16 cellular contexts compared by ENCODE assay signal in the genomic region with DNA sequence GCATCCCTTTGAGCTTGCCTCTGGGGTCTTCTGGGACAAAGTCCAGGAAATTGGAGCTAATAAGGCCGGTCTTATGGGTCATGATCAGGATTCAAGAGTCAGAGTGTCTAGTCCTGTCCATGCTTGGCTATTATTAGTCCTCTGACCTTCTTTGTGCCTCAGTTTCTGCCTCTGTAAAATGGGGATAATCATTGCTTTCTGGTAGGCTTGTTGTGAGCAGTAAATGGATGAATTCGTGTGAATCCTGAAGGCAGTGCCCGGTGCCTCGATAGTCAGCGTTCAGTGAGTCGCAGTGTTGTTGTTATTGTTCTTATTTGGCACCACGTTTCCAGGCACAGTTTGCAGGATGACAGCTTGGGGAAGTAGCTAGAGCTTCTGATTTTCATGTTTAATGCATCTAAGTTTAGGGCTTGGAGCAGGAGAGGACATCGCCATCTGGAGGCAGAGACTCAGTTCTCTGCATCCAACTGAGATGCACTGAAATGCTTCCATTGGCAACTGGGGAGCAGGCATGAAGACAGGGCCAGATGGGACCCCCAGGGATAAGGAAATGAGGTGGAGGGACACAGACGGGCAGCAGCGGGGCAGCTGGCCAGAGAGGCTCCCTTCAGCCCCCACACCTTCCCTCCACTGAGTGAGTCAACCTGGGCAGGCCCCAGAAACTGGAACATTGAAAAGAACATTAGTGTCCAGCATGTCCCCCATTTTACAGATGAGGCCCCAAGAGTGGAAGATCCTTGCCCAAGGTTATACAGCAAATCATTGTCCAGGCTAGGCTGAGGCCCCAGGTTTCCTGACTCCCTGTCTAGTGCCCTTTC.
DNase-seq lines count a peak whose midpoint lies in the region; ATAC-seq and TF ChIP-seq lines count a peak whose summit lies in the region.
"Had no signal": no experiment of that assay in that cellular context is flagged by ENCODE, and none has a peak within 500 bp of the region (broad histone marks: within the 10 kb centered on the region; RNA-seq: fewer than 3 reads in every experiment).

No MANE protein-coding gene starts in this region.

- no peaks in the 10 kb centered on the region for H3K36me3 ChIP-seq in neuronal stem cell (replicated peaks in 1 of 2; ENCODE audit: control insufficient read depth in 2 of 2, insufficient read depth in 2 of 2, low read length in 2 of 2)
- no peaks in the 10 kb centered on the region for H3K36me3 ChIP-seq in left lung
- no peaks in the 10 kb centered on the region for H3K36me3 ChIP-seq in adrenal gland (replicated peaks in 1 of 2)
- H3K36me3 ChIP-seq: lower lobe of right lung had no signal

- no peak overlapping the region for H3K4me2 ChIP-seq in neuronal stem cell (ENCODE audit: insufficient read depth, low read length, poor library complexity, severe bottlenecking)

- H3K23ac ChIP-seq in neuronal stem cell (ENCODE audit: low read depth, low read length, poor library complexity), result no peak overlapping the region

- no peak overlapping the region for H2BK120ac ChIP-seq in neuronal stem cell (ENCODE audit: low read depth, low read length)

- no peak for TF ChIP-seq CTCF in left lung (IDR thresholded peaks at IDR 0.05)
- no peak for TF ChIP-seq CTCF in adrenal gland (IDR thresholded peaks at IDR 0.05)

- no peak overlapping the region for H2AK5ac ChIP-seq in neuronal stem cell (ENCODE audit: low read depth, low read length)

- H3K9me3 Mint-ChIP-seq in activated T-helper 17 cell treated with anti-CD3 and anti-CD28 coated beads, Interleukin-2, amount 50 U/mL, for 72 hours, result no peaks in the 10 kb centered on the region

- ATAC-seq in esophagus mucosa (peak; percentile 17), left lung (no peak)
- ATAC-seq in activated T-helper 17 cell treated with anti-CD3 and anti-CD28 coated beads, Interleukin-2, amount 50 U/mL, for 72 hours (replicated peaks), result no peak

- no peaks in the 10 kb centered on the region for H3K36me3 Mint-ChIP-seq in activated T-helper 17 cell treated with anti-CD3 and anti-CD28 coated beads, Interleukin-2, amount 50 U/mL, for 72 hours (ENCODE audit: low read depth)

- H3K14ac ChIP-seq in neuronal stem cell (ENCODE audit: low read length), result peak overlapping the region; percentile 4

- intact Hi-C loops in left lung (cut with DNase I), result no loop called here
- intact Hi-C loops in adrenal gland (cut with DNase I), result no loop called here

- TF ChIP-seq POLR2A in adrenal gland (IDR thresholded peaks at IDR 0.05), result no peak

- no peak overlapping the region for H3K9ac ChIP-seq in neuronal stem cell (ENCODE audit: low read depth, low read length, poor library complexity)

- peak overlapping the region; percentile 27 for H3K18ac ChIP-seq in neuronal stem cell (ENCODE audit: low read length)

- H3K27ac ChIP-seq in neuronal stem cell (replicated peaks; ENCODE audit: low read length), result no peak overlapping the region
- H3K27ac ChIP-seq in left lung, result no peak overlapping the region
- no peak overlapping the region for H3K27ac ChIP-seq in adrenal gland
- H3K27ac ChIP-seq: lower lobe of right lung had no signal

- H4K91ac ChIP-seq in neuronal stem cell (ENCODE audit: low read depth, low read length, poor library complexity), result no peak overlapping the region

- H3K4ac ChIP-seq in neuronal stem cell (ENCODE audit: low read length), result no peak overlapping the region

- no peak overlapping the region for H2BK15ac ChIP-seq in neuronal stem cell (ENCODE audit: low read length)

- peaks cover 30% of the 10 kb centered on the region for H3K27me3 Mint-ChIP-seq in activated T-helper 17 cell treated with anti-CD3 and anti-CD28 coated beads, Interleukin-2, amount 50 U/mL, for 72 hours

- WGBS in neuronal stem cell (ENCODE audit: extremely low coverage in 2 of 2, insufficient read length in 2 of 2, insufficient replicate concordance in 1 of 2), 2 donors, result no CpG with 5 or more reads among the region's 10 CpGs
- 74 to 81% (median 76%) methylated on average over 8 to 10 of the region's 10 CpGs for WGBS in adrenal gland, 4 donors

- DNase-seq in DMS153 (lab: John Stamatoyannopoulos, UW) (peak; percentile 28), DMS153 treated with DMSO at 0.1 percent for 48 hours (lab: John Stamatoyannopoulos, UW; ENCODE audit: unreplicated experiment) (no peak), NCI-H1694 treated with DMSO at 0.1 percent for 48 hours (lab: John Stamatoyannopoulos, UW) (peak; percentile 19), neuronal stem cell (ENCODE audit: low spot score) (no peak), left lung (no peak), adrenal gland (no peak)
- DNase-seq: 8988T; DMS53; effector memory CD4-positive, alpha-beta T cell; lower lobe of right lung; NCI-H1436; NCI-H774; occipital lobe; trophoblast cell had no signal

- H2BK12ac ChIP-seq in neuronal stem cell (ENCODE audit: low read length), result no peak overlapping the region

- H3K4me3 ChIP-seq in neuronal stem cell (ENCODE audit: low read length in 2 of 2), result no peak overlapping the region
- no peak overlapping the region for H3K4me3 ChIP-seq in left lung
- H3K4me3 ChIP-seq in adrenal gland, result no peak overlapping the region
- H3K4me3 ChIP-seq: lower lobe of right lung had no signal

- no peaks in the 10 kb centered on the region for H3K79me1 ChIP-seq in neuronal stem cell (ENCODE audit: low read depth, low read length)

- no peaks in the 10 kb centered on the region for H3K27me3 ChIP-seq in neuronal stem cell (ENCODE audit: control insufficient read depth in 3 of 3, insufficient read depth in 3 of 3, low read depth in 1 of 3, low read length in 3 of 3)
- peaks cover 0 to 25% of the 10 kb centered on the region in 2 donors for H3K27me3 ChIP-seq in left lung
- no peaks in the 10 kb centered on the region for H3K27me3 ChIP-seq in adrenal gland

- H2AFZ ChIP-seq in neuronal stem cell (ENCODE audit: low read length), result no peak overlapping the region

- H3K9me3 ChIP-seq in neuronal stem cell (replicated peaks in 1 of 2; ENCODE audit: control insufficient read depth in 2 of 2, insufficient read depth in 1 of 2, low read depth in 1 of 2, low read length in 2 of 2), result peaks cover 0 to 2% of the 10 kb centered on the region in 2 donors
- peaks cover 0 to 11% of the 10 kb centered on the region in 2 donors for H3K9me3 ChIP-seq in left lung
- H3K9me3 ChIP-seq in adrenal gland (replicated peaks in 1 of 3), result no peaks in the 10 kb centered on the region
- H3K9me3 ChIP-seq: lower lobe of right lung had no signal

- no peak overlapping the region for H4K8ac ChIP-seq in neuronal stem cell (ENCODE audit: low read depth, low read length)

- no peaks in the 10 kb centered on the region for H3K4me1 ChIP-seq in neuronal stem cell (ENCODE audit: control insufficient read depth in 2 of 2, insufficient read depth in 1 of 2, low read depth in 1 of 2, low read length in 2 of 2)
- H3K4me1 ChIP-seq in left lung, result no peaks in the 10 kb centered on the region
- H3K4me1 ChIP-seq in adrenal gland (replicated peaks in 1 of 2), result no peaks in the 10 kb centered on the region
- H3K4me1 ChIP-seq: lower lobe of right lung had no signal

- no peak overlapping the region for H2BK5ac ChIP-seq in neuronal stem cell (ENCODE audit: low read length)

- H3K27ac Mint-ChIP-seq in activated T-helper 17 cell treated with anti-CD3 and anti-CD28 coated beads, Interleukin-2, amount 50 U/mL, for 72 hours, result no peak overlapping the region

- no peaks in the 10 kb centered on the region for H3K4me1 Mint-ChIP-seq in activated T-helper 17 cell treated with anti-CD3 and anti-CD28 coated beads, Interleukin-2, amount 50 U/mL, for 72 hours

- no peak overlapping the region for H3K4me3 Mint-ChIP-seq in activated T-helper 17 cell treated with anti-CD3 and anti-CD28 coated beads, Interleukin-2, amount 50 U/mL, for 72 hours

Comparison
In these comparisons a context has a peak if more than half of its experiments do, and no peak if none do; other contexts are left out.
1. DNase-seq: peak in DMS153 (single experiment) and NCI-H1694 treated with DMSO at 0.1 percent for 48 hours (single experiment); none in DMS153 treated with DMSO at 0.1 percent for 48 hours (single experiment), neuronal stem cell (single experiment), left lung (0 of 2) and adrenal gland (0 of 7).